ENCODE assay signal across 23 cellular contexts in the genomic region with DNA sequence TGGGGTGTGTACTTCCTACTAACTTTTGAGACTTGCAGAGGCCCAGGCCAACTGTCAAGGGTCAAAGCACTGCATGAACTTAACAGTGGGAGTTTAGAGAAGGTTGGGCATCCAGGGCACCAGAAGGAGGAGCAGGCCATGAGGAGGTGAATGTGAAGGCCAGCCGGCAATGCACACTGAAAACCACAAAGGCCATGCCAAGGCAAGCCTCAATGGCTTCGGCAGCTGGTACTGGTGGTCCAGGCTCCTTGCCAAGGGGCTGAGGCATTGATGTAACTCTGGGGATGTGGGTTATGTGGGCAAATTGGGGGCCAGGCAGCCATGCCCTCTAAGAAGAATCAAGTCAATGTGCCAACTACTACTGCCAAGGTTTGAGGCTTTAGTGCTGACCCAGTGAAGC.
DNase-seq lines count a peak whose midpoint lies in the region; TF ChIP-seq lines count a peak whose summit lies in the region.
"Had no signal": no experiment of that assay in that cellular context is flagged by ENCODE, and none has a peak within 500 bp of the region (broad histone marks: within the 10 kb centered on the region; RNA-seq: fewer than 3 reads in every experiment).

No MANE protein-coding gene starts in this region.

- H3K79me2 ChIP-seq in Karpas-422 (ENCODE audit: low read length): no peaks in the 10 kb centered on the region

- no peaks in the 10 kb centered on the region for H3K36me3 ChIP-seq in prostate gland
- H3K36me3 ChIP-seq in Karpas-422 (ENCODE audit: insufficient read depth, low read length): no peaks in the 10 kb centered on the region
- no peaks in the 10 kb centered on the region for H3K36me3 ChIP-seq in A673 (ENCODE audit: insufficient read depth, low read length, poor library complexity, severe bottlenecking)
- H3K36me3 ChIP-seq: BE2C, BLaER1 had no signal

- WGBS in prostate gland: 93% methylated on average over 2 of the region's 2 CpGs

- intact Hi-C loops in prostate gland (cut with DNase I) (no loop called here), A673 (cut with micrococcal nuclease; ENCODE audit: unreplicated experiment) (no loop called here)

- H3K4me2 ChIP-seq in Karpas-422 (ENCODE audit: low read depth, low read length, poor library complexity, severe bottlenecking): no peak overlapping the region
- H3K4me2 ChIP-seq: A549, BLaER1 had no signal

- POLR2A ChIA-PET in A673 (lab: Charles Lee; ENCODE audit: low non-redundant PET): no interaction called here

- CTCF ChIA-PET in A673 (lab: Charles Lee): no interaction called here

- H4K20me1 ChIP-seq in Karpas-422 (ENCODE audit: insufficient read depth, low read depth, low read length): no peaks in the 10 kb centered on the region
- H4K20me1 ChIP-seq: BLaER1 had no signal

- no peak overlapping the region for H2AFZ ChIP-seq in Karpas-422 (ENCODE audit: low read length)

- TF ChIP-seq POLR2A in prostate gland (IDR thresholded peaks at IDR 0.05): no peak

- TF ChIP-seq CTCF in prostate gland (IDR thresholded peaks at IDR 0.05): no peak
- no peak for TF ChIP-seq CTCF in A673 (conservative IDR thresholded peaks at IDR 0.05; ENCODE audit: low read depth, low read length)

- BruUV-seq in A673 (replicated peaks; lab: Mats Ljungman, UMichigan): no TSS peak

- H3K27ac ChIP-seq in prostate gland: no peak overlapping the region
- H3K27ac ChIP-seq in Karpas-422 (ENCODE audit: low read length): no peak overlapping the region
- no peak overlapping the region for H3K27ac ChIP-seq in A673 (ENCODE audit: low read depth, low read length, poor library complexity, severe bottlenecking)
- H3K27ac ChIP-seq: 22Rv1, A549, BLaER1 had no signal

- H3K4me1 ChIP-seq in prostate gland (replicated peaks): no peaks in the 10 kb centered on the region
- no peaks in the 10 kb centered on the region for H3K4me1 ChIP-seq in Karpas-422 (ENCODE audit: low read length)
- peaks cover 2% of the 10 kb centered on the region for H3K4me1 ChIP-seq in A673 (ENCODE audit: insufficient read depth, low read length, poor library complexity, severe bottlenecking)
- H3K4me1 ChIP-seq: A549, BE2C, BLaER1 had no signal

- H3K4me3 ChIP-seq in prostate gland (no peak overlapping the region), Karpas-422 (ENCODE audit: low read length) (no peak overlapping the region), A673 (ENCODE audit: low read depth, low read length, poor library complexity, severe bottlenecking) (no peak overlapping the region)
- H3K4me3 ChIP-seq: A549, BLaER1, GM12878 had no signal

- H3K9ac ChIP-seq in Karpas-422 (ENCODE audit: low read length): no peak overlapping the region
- H3K9ac ChIP-seq: BLaER1 had no signal

- H3K9me2 ChIP-seq in Karpas-422 (replicated peaks; ENCODE audit: insufficient read depth, low read length): no peaks in the 10 kb centered on the region

- DNase-seq in DMS79 (lab: John Stamatoyannopoulos, UW): peak; percentile 33
- peak; percentile 27 for DNase-seq in ecto neural progenitor cell (ENCODE audit: low spot score)
- peak; percentile 68 for DNase-seq in myocyte (ENCODE audit: low read depth)
- DNase-seq in prostate gland (ENCODE audit: low spot score): no peak
- DNase-seq in Karpas-422: no peak
- no peak for DNase-seq in A673 (ENCODE audit: low spot score)
- DNase-seq: ACHN; BE2C; C1 segment of cervical spinal cord; CD4-positive, alpha-beta memory T cell; CD4-positive, CD25-positive, alpha-beta regulatory T cell; CD8-positive, alpha-beta memory T cell; COR-L47; DMS 273 treated with DMSO at 0.1 percent for 48 hours; DMS153; DMS53; DND-41; EL; GDM1 had no signal

- H3K9me3 ChIP-seq in prostate gland (no peaks in the 10 kb centered on the region), Karpas-422 (ENCODE audit: low read length) (no peaks in the 10 kb centered on the region), A673 (ENCODE audit: low read depth, low read length, poor library complexity, severe bottlenecking) (no peaks in the 10 kb centered on the region)
- H3K9me3 ChIP-seq: A549, BE2C had no signal

- H3K27me3 ChIP-seq in prostate gland (replicated peaks; ENCODE audit: insufficient read depth) (no peaks in the 10 kb centered on the region), Karpas-422 (ENCODE audit: low read length) (no peaks in the 10 kb centered on the region), A673 (replicated peaks; ENCODE audit: insufficient read depth, low read depth, low read length, poor library complexity) (no peaks in the 10 kb centered on the region)
- H3K27me3 ChIP-seq: BE2C, BLaER1 had no signal

Comparison
In these comparisons a context has a peak if more than half of its experiments do, and no peak if none do; other contexts are left out.
1. DNase-seq: peak in DMS79 (single experiment), ecto neural progenitor cell (single experiment) and myocyte (single experiment); none in prostate gland (single experiment), Karpas-422 (single experiment) and A673 (single experiment).